Comparison of ENCODE assay signal across 2 cellular contexts in the genomic region with DNA sequence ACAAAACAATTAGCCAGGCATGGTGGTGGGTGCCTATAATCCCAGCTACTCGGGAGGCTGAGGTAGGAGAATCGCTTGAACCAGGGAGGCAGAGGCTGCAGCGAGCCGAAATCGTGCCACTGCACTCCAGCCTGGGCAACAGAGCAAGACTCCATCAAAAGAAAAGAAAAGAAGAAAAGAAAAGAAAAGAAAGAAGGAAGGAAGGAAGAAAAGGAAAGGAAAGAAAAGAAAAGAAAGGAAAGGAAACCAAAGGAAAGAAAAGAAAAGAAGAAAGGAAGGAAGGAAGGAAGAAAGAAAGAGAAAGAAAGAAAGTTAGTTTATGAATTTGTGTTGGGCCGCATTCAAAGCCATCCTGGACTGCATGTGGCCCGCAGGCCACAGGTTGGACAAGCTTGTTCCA.
A peak's percentile ranks its signal among the peaks of the same experiment; 100 is the strongest.
TF ChIP-seq lines count a peak whose summit lies in the region.

No MANE protein-coding gene starts in this region.

TF ChIP-seq in HEK293, 187 proteins besides CTCF, POLR2A, EP300 and RAD21:
- TF ChIP-seq PRDM1 (tag by site-specific recombination; IDR thresholded peaks at IDR 0.05) (peak; percentile 96), ZNF121 (tag by site-specific recombination; IDR thresholded peaks at IDR 0.05) (peak; percentile 70; the same call in 1 of the 2 replicates), ZNF366 (tag by site-specific recombination; conservative IDR thresholded peaks at IDR 0.05) (peak; percentile 86)

TF ChIP-seq in K562, 482 proteins besides CTCF, POLR2A, EP300 and RAD21:
- TF ChIP-seq, protein P1, sequence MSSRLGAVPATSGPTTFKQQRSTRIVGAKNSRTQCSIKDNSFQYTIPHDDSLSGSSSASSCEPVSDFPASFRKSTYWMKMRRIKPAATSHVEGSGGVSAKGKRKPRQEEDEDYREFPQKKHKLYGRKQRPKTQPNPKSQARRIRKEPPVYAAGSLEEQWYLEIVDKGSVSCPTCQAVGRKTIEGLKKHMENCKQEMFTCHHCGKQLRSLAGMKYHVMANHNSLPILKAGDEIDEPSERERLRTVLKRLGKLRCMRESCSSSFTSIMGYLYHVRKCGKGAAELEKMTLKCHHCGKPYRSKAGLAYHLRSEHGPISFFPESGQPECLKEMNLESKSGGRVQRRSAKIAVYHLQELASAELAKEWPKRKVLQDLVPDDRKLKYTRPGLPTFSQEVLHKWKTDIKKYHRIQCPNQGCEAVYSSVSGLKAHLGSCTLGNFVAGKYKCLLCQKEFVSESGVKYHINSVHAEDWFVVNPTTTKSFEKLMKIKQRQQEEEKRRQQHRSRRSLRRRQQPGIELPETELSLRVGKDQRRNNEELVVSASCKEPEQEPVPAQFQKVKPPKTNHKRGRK (tag; IDR thresholded peaks at IDR 0.05), result peak; percentile 95
